Comparison of ENCODE assay signal across 3 cellular contexts in genomic region chr12:54390176-54390667, GRCh38.
A peak's percentile ranks its signal among the peaks of the same experiment; 100 is the strongest.
TF ChIP-seq lines count a peak whose summit lies in the region.

No MANE protein-coding gene starts in this region.

TF ChIP-seq in A549, 52 proteins besides CTCF, POLR2A, EP300 and RAD21:
- TF ChIP-seq FOSB (CRISPR knock-in tag; IDR thresholded peaks at IDR 0.05): no peak
- TF ChIP-seq FOSL2 (IDR thresholded peaks at IDR 0.05): no peak
- no peak for TF ChIP-seq FOSL2 (CRISPR knock-in tag; IDR thresholded peaks at IDR 0.05)
- TF ChIP-seq RCOR1 (IDR thresholded peaks at IDR 0.05; ENCODE audit: low read depth, low read length): no peak
- no peak for TF ChIP-seq NFE2L2 (conservative IDR thresholded peaks at IDR 0.05; ENCODE audit: low read length)
- no peak for TF ChIP-seq POLR2AphosphoS2 (conservative IDR thresholded peaks at IDR 0.05; ENCODE audit: low read length)
- no peak for TF ChIP-seq REST (IDR thresholded peaks at IDR 0.05)
- no peak for TF ChIP-seq PBX3 (IDR thresholded peaks at IDR 0.05)
- TF ChIP-seq ZFP36 (IDR thresholded peaks at IDR 0.05; ENCODE audit: borderline replicate concordance, partially characterized antibody): no peak
- no peak for TF ChIP-seq HEYL (CRISPR knock-in tag; IDR thresholded peaks at IDR 0.05)
- TF ChIP-seq CHD4 (IDR thresholded peaks at IDR 0.05; ENCODE audit: borderline replicate concordance): no peak
- no peak for TF ChIP-seq FOXS1 (CRISPR knock-in tag; IDR thresholded peaks at IDR 0.05)
- no peak for TF ChIP-seq RARB (CRISPR knock-in tag; IDR thresholded peaks at IDR 0.05)
- TF ChIP-seq, protein P1, sequence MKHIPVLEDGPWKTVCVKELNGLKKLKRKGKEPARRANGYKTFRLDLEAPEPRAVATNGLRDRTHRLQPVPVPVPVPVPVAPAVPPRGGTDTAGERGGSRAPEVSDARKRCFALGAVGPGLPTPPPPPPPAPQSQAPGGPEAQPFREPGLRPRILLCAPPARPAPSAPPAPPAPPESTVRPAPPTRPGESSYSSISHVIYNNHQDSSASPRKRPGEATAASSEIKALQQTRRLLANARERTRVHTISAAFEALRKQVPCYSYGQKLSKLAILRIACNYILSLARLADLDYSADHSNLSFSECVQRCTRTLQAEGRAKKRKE (CRISPR knock-in tag; IDR thresholded peaks at IDR 0.05; ENCODE audit: low read depth): no peak
- TF ChIP-seq CHD2 (IDR thresholded peaks at IDR 0.05; ENCODE audit: low read length, partially characterized antibody): no peak
- TF ChIP-seq ZNF302 (CRISPR knock-in tag; IDR thresholded peaks at IDR 0.05): no peak
- no peak for TF ChIP-seq KDM1A (IDR thresholded peaks at IDR 0.05; ENCODE audit: low read depth)

TF ChIP-seq in HEK293, 187 proteins besides CTCF, POLR2A, EP300 and RAD21 (continues in another document):
- TF ChIP-seq KLF8 (tag by site-specific recombination; IDR thresholded peaks at IDR 0.05) (no peak), IKZF3 (tag by site-specific recombination; IDR thresholded peaks at IDR 0.05) (no peak), SCRT2 (tag by site-specific recombination; IDR thresholded peaks at IDR 0.05) (peak; percentile 20; the same call in 1 of the 2 replicates), ZNF292 (tag by site-specific recombination; IDR thresholded peaks at IDR 0.05; ENCODE audit: borderline replicate concordance, low read depth) (no peak), ZNF157 (tag by site-specific recombination; IDR thresholded peaks at IDR 0.05) (no peak), ZNF221 (tag by site-specific recombination; IDR thresholded peaks at IDR 0.05; ENCODE audit: borderline replicate concordance) (no peak), ZNF366 (tag by site-specific recombination; conservative IDR thresholded peaks at IDR 0.05) (no peak; the same call in none of the 2 replicates), EGR2 (tag by site-specific recombination; IDR thresholded peaks at IDR 0.05; ENCODE audit: low read depth) (no peak)
- TF ChIP-seq, protein P2, sequence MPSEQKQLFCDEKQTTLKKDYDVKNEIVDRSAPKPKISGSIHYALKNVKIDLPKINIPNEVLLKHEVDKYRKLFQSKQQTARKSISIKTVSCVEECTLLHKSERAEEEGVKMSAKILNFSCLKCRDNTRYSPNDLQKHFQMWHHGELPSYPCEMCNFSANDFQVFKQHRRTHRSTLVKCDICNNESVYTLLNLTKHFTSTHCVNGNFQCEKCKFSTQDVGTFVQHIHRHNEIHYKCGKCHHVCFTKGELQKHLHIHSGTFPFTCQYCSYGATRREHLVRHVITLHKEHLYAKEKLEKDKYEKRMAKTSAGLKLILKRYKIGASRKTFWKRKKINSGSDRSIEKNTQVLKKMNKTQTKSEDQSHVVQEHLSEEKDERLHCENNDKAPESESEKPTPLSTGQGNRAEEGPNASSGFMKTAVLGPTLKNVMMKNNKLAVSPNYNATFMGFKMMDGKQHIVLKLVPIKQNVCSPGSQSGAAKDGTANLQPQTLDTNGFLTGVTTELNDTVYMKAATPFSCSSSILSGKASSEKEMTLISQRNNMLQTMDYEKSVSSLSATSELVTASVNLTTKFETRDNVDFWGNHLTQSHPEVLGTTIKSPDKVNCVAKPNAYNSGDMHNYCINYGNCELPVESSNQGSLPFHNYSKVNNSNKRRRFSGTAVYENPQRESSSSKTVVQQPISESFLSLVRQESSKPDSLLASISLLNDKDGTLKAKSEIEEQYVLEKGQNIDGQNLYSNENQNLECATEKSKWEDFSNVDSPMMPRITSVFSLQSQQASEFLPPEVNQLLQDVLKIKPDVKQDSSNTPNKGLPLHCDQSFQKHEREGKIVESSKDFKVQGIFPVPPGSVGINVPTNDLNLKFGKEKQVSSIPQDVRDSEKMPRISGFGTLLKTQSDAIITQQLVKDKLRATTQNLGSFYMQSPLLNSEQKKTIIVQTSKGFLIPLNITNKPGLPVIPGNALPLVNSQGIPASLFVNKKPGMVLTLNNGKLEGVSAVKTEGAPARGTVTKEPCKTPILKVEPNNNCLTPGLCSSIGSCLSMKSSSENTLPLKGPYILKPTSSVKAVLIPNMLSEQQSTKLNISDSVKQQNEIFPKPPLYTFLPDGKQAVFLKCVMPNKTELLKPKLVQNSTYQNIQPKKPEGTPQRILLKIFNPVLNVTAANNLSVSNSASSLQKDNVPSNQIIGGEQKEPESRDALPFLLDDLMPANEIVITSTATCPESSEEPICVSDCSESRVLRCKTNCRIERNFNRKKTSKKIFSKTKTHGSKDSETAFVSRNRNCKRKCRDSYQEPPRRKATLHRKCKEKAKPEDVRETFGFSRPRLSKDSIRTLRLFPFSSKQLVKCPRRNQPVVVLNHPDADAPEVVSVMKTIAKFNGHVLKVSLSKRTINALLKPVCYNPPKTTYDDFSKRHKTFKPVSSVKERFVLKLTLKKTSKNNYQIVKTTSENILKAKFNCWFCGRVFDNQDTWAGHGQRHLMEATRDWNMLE (tag by site-specific recombination; conservative IDR thresholded peaks at IDR 0.05; ENCODE audit: low read depth): no peak
- TF ChIP-seq, protein P3, sequence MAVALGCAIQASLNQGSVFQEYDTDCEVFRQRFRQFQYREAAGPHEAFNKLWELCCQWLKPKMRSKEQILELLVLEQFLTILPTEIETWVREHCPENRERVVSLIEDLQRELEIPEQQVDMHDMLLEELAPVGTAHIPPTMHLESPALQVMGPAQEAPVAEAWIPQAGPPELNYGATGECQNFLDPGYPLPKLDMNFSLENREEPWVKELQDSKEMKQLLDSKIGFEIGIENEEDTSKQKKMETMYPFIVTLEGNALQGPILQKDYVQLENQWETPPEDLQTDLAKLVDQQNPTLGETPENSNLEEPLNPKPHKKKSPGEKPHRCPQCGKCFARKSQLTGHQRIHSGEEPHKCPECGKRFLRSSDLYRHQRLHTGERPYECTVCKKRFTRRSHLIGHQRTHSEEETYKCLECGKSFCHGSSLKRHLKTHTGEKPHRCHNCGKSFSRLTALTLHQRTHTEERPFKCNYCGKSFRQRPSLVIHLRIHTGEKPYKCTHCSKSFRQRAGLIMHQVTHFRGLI (tag by site-specific recombination; IDR thresholded peaks at IDR 0.05): no peak
- TF ChIP-seq, protein P4, sequence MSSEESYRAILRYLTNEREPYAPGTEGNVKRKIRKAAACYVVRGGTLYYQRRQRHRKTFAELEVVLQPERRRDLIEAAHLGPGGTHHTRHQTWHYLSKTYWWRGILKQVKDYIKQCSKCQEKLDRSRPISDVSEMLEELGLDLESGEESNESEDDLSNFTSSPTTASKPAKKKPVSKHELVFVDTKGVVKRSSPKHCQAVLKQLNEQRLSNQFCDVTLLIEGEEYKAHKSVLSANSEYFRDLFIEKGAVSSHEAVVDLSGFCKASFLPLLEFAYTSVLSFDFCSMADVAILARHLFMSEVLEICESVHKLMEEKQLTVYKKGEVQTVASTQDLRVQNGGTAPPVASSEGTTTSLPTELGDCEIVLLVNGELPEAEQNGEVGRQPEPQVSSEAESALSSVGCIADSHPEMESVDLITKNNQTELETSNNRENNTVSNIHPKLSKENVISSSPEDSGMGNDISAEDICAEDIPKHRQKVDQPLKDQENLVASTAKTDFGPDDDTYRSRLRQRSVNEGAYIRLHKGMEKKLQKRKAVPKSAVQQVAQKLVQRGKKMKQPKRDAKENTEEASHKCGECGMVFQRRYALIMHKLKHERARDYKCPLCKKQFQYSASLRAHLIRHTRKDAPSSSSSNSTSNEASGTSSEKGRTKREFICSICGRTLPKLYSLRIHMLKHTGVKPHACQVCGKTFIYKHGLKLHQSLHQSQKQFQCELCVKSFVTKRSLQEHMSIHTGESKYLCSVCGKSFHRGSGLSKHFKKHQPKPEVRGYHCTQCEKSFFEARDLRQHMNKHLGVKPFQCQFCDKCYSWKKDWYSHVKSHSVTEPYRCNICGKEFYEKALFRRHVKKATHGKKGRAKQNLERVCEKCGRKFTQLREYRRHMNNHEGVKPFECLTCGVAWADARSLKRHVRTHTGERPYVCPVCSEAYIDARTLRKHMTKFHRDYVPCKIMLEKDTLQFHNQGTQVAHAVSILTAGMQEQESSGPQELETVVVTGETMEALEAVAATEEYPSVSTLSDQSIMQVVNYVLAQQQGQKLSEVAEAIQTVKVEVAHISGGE (tag by site-specific recombination; conservative IDR thresholded peaks at IDR 0.05; ENCODE audit: low read depth): no peak

TF ChIP-seq in HepG2, 621 proteins besides CTCF, POLR2A, EP300 and RAD21:
- no peak for TF ChIP-seq ZNF674 (CRISPR knock-in tag; IDR thresholded peaks at IDR 0.05; ENCODE audit: low read depth)
- TF ChIP-seq ZNF44 (CRISPR knock-in tag; IDR thresholded peaks at IDR 0.05): no peak
- TF ChIP-seq, protein P5, sequence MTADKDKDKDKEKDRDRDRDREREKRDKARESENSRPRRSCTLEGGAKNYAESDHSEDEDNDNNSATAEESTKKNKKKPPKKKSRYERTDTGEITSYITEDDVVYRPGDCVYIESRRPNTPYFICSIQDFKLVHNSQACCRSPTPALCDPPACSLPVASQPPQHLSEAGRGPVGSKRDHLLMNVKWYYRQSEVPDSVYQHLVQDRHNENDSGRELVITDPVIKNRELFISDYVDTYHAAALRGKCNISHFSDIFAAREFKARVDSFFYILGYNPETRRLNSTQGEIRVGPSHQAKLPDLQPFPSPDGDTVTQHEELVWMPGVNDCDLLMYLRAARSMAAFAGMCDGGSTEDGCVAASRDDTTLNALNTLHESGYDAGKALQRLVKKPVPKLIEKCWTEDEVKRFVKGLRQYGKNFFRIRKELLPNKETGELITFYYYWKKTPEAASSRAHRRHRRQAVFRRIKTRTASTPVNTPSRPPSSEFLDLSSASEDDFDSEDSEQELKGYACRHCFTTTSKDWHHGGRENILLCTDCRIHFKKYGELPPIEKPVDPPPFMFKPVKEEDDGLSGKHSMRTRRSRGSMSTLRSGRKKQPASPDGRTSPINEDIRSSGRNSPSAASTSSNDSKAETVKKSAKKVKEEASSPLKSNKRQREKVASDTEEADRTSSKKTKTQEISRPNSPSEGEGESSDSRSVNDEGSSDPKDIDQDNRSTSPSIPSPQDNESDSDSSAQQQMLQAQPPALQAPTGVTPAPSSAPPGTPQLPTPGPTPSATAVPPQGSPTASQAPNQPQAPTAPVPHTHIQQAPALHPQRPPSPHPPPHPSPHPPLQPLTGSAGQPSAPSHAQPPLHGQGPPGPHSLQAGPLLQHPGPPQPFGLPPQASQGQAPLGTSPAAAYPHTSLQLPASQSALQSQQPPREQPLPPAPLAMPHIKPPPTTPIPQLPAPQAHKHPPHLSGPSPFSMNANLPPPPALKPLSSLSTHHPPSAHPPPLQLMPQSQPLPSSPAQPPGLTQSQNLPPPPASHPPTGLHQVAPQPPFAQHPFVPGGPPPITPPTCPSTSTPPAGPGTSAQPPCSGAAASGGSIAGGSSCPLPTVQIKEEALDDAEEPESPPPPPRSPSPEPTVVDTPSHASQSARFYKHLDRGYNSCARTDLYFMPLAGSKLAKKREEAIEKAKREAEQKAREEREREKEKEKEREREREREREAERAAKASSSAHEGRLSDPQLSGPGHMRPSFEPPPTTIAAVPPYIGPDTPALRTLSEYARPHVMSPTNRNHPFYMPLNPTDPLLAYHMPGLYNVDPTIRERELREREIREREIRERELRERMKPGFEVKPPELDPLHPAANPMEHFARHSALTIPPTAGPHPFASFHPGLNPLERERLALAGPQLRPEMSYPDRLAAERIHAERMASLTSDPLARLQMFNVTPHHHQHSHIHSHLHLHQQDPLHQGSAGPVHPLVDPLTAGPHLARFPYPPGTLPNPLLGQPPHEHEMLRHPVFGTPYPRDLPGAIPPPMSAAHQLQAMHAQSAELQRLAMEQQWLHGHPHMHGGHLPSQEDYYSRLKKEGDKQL (CRISPR knock-in tag; IDR thresholded peaks at IDR 0.05; ENCODE audit: low read depth): no peak
- no peak for TF ChIP-seq ZNF546 (CRISPR knock-in tag; conservative IDR thresholded peaks at IDR 0.05)
- no peak for TF ChIP-seq KMT2A (CRISPR knock-in tag; IDR thresholded peaks at IDR 0.05)
- TF ChIP-seq PBX3 (CRISPR knock-in tag; IDR thresholded peaks at IDR 0.05; ENCODE audit: borderline replicate concordance): no peak
- TF ChIP-seq MTF1 (CRISPR knock-in tag; IDR thresholded peaks at IDR 0.05): no peak
- TF ChIP-seq ARNT (IDR thresholded peaks at IDR 0.05): no peak
- TF ChIP-seq LCORL (IDR thresholded peaks at IDR 0.05): no peak
- TF ChIP-seq LCORL (CRISPR knock-in tag; IDR thresholded peaks at IDR 0.05): no peak
- TF ChIP-seq, protein P6, sequence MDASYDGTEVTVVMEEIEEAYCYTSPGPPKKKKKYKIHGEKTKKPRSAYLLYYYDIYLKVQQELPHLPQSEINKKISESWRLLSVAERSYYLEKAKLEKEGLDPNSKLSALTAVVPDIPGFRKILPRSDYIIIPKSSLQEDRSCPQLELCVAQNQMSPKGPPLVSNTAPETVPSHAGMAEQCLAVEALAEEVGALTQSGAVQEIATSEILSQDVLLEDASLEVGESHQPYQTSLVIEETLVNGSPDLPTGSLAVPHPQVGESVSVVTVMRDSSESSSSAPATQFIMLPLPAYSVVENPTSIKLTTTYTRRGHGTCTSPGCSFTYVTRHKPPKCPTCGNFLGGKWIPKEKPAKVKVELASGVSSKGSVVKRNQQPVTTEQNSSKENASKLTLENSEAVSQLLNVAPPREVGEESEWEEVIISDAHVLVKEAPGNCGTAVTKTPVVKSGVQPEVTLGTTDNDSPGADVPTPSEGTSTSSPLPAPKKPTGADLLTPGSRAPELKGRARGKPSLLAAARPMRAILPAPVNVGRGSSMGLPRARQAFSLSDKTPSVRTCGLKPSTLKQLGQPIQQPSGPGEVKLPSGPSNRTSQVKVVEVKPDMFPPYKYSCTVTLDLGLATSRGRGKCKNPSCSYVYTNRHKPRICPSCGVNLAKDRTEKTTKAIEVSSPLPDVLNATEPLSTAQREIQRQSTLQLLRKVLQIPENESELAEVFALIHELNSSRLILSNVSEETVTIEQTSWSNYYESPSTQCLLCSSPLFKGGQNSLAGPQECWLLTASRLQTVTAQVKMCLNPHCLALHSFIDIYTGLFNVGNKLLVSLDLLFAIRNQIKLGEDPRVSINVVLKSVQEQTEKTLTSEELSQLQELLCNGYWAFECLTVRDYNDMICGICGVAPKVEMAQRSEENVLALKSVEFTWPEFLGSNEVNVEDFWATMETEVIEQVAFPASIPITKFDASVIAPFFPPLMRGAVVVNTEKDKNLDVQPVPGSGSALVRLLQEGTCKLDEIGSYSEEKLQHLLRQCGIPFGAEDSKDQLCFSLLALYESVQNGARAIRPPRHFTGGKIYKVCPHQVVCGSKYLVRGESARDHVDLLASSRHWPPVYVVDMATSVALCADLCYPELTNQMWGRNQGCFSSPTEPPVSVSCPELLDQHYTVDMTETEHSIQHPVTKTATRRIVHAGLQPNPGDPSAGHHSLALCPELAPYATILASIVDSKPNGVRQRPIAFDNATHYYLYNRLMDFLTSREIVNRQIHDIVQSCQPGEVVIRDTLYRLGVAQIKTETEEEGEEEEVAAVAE (CRISPR knock-in tag; IDR thresholded peaks at IDR 0.05; ENCODE audit: borderline replicate concordance): no peak
- TF ChIP-seq ZNF33A (CRISPR knock-in tag; IDR thresholded peaks at IDR 0.05; ENCODE audit: borderline replicate concordance): no peak
- TF ChIP-seq ZKSCAN8 (CRISPR knock-in tag; IDR thresholded peaks at IDR 0.05; ENCODE audit: borderline replicate concordance): no peak
- TF ChIP-seq RFXANK (CRISPR knock-in tag; IDR thresholded peaks at IDR 0.05): no peak
- no peak for TF ChIP-seq MEF2D (CRISPR knock-in tag; IDR thresholded peaks at IDR 0.05)
- TF ChIP-seq PHF21A (CRISPR knock-in tag; IDR thresholded peaks at IDR 0.05): no peak
